Comparison of ENCODE assay signal across 1 cellular context in the genomic region with DNA sequence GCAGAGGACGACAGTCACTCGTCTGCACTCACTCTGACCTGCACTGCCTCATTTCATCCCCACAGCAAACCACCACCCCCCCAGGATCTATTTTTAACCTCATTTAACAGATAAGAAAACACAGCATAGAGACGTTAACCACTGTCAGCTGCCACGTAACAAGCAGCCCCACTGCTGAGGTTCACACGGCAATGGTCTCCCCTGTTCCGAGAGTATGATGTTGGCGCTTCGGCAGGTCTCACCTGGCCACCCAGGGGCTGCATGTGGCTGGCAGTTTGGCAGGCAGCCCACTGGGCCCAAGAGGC.
TF ChIP-seq lines count a peak whose summit lies in the region.

No MANE protein-coding gene starts in this region.

TF ChIP-seq in HepG2, 621 proteins besides CTCF, POLR2A, EP300 and RAD21 (continues in another document):
- no peak for TF ChIP-seq NR2F6 (IDR thresholded peaks at IDR 0.05)
- TF ChIP-seq NR2F6 (CRISPR knock-in tag; IDR thresholded peaks at IDR 0.05) = no peak
- TF ChIP-seq ZNF430 (CRISPR knock-in tag; IDR thresholded peaks at IDR 0.05) = no peak
- no peak for TF ChIP-seq ZNF333 (CRISPR knock-in tag; IDR thresholded peaks at IDR 0.05; ENCODE audit: borderline replicate concordance)
- TF ChIP-seq, protein P1, sequence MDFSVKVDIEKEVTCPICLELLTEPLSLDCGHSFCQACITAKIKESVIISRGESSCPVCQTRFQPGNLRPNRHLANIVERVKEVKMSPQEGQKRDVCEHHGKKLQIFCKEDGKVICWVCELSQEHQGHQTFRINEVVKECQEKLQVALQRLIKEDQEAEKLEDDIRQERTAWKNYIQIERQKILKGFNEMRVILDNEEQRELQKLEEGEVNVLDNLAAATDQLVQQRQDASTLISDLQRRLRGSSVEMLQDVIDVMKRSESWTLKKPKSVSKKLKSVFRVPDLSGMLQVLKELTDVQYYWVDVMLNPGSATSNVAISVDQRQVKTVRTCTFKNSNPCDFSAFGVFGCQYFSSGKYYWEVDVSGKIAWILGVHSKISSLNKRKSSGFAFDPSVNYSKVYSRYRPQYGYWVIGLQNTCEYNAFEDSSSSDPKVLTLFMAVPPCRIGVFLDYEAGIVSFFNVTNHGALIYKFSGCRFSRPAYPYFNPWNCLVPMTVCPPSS (IDR thresholded peaks at IDR 0.05) = no peak
- TF ChIP-seq HNRNPK (IDR thresholded peaks at IDR 0.05; ENCODE audit: low read depth, low read length, poor library complexity, severe bottlenecking) = no peak
- TF ChIP-seq ZBTB7B (CRISPR knock-in tag; IDR thresholded peaks at IDR 0.05) = no peak
- no peak for TF ChIP-seq ZNF615 (CRISPR knock-in tag; IDR thresholded peaks at IDR 0.05; ENCODE audit: borderline replicate concordance)
- TF ChIP-seq SETDB1 (CRISPR knock-in tag; IDR thresholded peaks at IDR 0.05; ENCODE audit: borderline replicate concordance) = no peak
- TF ChIP-seq RFX3 (CRISPR knock-in tag; IDR thresholded peaks at IDR 0.05) = no peak
- no peak for TF ChIP-seq NR3C1 (CRISPR knock-in tag; IDR thresholded peaks at IDR 0.05)
- TF ChIP-seq NCOA2 (CRISPR knock-in tag; IDR thresholded peaks at IDR 0.05) = no peak
- no peak for TF ChIP-seq KLF16 (CRISPR knock-in tag; IDR thresholded peaks at IDR 0.05)
- TF ChIP-seq ETS1 (CRISPR knock-in tag; IDR thresholded peaks at IDR 0.05) = no peak
- no peak for TF ChIP-seq SKI (IDR thresholded peaks at IDR 0.05; ENCODE audit: partially characterized antibody)
- TF ChIP-seq NRL (CRISPR knock-in tag; IDR thresholded peaks at IDR 0.05; ENCODE audit: borderline replicate concordance) = no peak
- TF ChIP-seq NFE2L1 (CRISPR knock-in tag; IDR thresholded peaks at IDR 0.05; ENCODE audit: borderline replicate concordance) = no peak
- TF ChIP-seq ZNF256 (CRISPR knock-in tag; conservative IDR thresholded peaks at IDR 0.05) = no peak
- TF ChIP-seq SMARCE1 (IDR thresholded peaks at IDR 0.05; ENCODE audit: borderline replicate concordance) = no peak
- TF ChIP-seq, protein P2, sequence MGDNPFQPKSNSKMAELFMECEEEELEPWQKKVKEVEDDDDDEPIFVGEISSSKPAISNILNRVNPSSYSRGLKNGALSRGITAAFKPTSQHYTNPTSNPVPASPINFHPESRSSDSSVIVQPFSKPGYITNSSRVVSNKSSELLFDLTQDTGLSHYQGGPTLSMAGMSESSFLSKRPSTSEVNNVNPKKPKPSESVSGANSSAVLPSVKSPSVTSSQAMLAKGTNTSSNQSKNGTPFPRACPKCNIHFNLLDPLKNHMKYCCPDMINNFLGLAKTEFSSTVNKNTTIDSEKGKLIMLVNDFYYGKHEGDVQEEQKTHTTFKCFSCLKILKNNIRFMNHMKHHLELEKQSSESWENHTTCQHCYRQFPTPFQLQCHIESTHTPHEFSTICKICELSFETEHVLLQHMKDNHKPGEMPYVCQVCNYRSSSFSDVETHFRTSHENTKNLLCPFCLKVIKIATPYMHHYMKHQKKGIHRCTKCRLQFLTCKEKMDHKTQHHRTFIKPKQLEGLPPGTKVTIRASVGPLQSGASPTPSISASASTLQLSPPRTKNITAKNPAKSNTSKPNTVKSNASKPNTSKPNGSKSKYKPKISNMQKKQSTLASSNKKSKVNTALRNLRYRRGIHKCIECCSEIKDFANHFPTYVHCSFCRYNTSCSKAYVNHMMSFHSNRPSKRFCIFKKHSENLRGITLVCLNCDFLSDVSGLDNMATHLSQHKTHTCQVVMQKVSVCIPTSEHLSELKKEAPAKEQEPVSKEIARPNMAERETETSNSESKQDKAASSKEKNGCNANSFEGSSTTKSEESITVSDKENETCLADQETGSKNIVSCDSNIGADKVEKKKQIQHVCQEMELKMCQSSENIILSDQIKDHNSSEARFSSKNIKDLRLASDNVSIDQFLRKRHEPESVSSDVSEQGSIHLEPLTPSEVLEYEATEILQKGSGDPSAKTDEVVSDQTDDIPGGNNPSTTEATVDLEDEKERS (CRISPR knock-in tag; IDR thresholded peaks at IDR 0.05) = no peak
- TF ChIP-seq, protein P3, sequence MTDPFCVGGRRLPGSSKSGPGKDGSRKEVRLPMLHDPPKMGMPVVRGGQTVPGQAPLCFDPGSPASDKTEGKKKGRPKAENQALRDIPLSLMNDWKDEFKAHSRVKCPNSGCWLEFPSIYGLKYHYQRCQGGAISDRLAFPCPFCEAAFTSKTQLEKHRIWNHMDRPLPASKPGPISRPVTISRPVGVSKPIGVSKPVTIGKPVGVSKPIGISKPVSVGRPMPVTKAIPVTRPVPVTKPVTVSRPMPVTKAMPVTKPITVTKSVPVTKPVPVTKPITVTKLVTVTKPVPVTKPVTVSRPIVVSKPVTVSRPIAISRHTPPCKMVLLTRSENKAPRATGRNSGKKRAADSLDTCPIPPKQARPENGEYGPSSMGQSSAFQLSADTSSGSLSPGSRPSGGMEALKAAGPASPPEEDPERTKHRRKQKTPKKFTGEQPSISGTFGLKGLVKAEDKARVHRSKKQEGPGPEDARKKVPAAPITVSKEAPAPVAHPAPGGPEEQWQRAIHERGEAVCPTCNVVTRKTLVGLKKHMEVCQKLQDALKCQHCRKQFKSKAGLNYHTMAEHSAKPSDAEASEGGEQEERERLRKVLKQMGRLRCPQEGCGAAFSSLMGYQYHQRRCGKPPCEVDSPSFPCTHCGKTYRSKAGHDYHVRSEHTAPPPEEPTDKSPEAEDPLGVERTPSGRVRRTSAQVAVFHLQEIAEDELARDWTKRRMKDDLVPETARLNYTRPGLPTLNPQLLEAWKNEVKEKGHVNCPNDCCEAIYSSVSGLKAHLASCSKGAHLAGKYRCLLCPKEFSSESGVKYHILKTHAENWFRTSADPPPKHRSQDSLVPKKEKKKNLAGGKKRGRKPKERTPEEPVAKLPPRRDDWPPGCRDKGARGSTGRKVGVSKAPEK (CRISPR knock-in tag; IDR thresholded peaks at IDR 0.05; ENCODE audit: borderline replicate concordance) = no peak
- no peak for TF ChIP-seq NFKBIZ (CRISPR knock-in tag; IDR thresholded peaks at IDR 0.05)
- no peak for TF ChIP-seq TBL1XR1 (IDR thresholded peaks at IDR 0.05; ENCODE audit: borderline replicate concordance, low read length, partially characterized antibody)
- no peak for TF ChIP-seq RNF2 (conservative IDR thresholded peaks at IDR 0.05; ENCODE audit: low read depth)
- 0 out of 2 replicates have a peak, but pooled peaks have one; percentile 27 for TF ChIP-seq ZBTB39 (CRISPR knock-in tag; IDR thresholded peaks at IDR 0.05)
- TF ChIP-seq ZBTB40 (IDR thresholded peaks at IDR 0.05) = no peak
- TF ChIP-seq ZBTB40 (CRISPR knock-in tag; IDR thresholded peaks at IDR 0.05) = no peak
- no peak for TF ChIP-seq ZMYM2 (CRISPR knock-in tag; IDR thresholded peaks at IDR 0.05)
- TF ChIP-seq EED (CRISPR knock-in tag; IDR thresholded peaks at IDR 0.05) = no peak
- TF ChIP-seq ZNF296 (CRISPR knock-in tag; conservative IDR thresholded peaks at IDR 0.05) = no peak
- TF ChIP-seq, protein P4, sequence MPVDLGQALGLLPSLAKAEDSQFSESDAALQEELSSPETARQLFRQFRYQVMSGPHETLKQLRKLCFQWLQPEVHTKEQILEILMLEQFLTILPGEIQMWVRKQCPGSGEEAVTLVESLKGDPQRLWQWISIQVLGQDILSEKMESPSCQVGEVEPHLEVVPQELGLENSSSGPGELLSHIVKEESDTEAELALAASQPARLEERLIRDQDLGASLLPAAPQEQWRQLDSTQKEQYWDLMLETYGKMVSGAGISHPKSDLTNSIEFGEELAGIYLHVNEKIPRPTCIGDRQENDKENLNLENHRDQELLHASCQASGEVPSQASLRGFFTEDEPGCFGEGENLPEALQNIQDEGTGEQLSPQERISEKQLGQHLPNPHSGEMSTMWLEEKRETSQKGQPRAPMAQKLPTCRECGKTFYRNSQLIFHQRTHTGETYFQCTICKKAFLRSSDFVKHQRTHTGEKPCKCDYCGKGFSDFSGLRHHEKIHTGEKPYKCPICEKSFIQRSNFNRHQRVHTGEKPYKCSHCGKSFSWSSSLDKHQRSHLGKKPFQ (CRISPR knock-in tag; IDR thresholded peaks at IDR 0.05; ENCODE audit: insufficient replicate concordance) = no peak
- TF ChIP-seq CCDC6 (CRISPR knock-in tag; IDR thresholded peaks at IDR 0.05) = no peak
- 0 out of 2 replicates have a peak, but pooled peaks have one; percentile 17 for TF ChIP-seq ARNTL (CRISPR knock-in tag; IDR thresholded peaks at IDR 0.05)
- TF ChIP-seq ZNF12 (CRISPR knock-in tag; IDR thresholded peaks at IDR 0.05) = peak; percentile 62; the same call in 1 of the 2 replicates
- peak; percentile 92 for TF ChIP-seq RBAK (CRISPR knock-in tag; IDR thresholded peaks at IDR 0.05)
- no peak for TF ChIP-seq THAP7 (CRISPR knock-in tag; IDR thresholded peaks at IDR 0.05)
